ENCODE assay signal across 8 cellular contexts in genomic region chr12:6867407-6868210, GRCh38. TPM values are rescaled to one million over a fixed set of nuclear protein-coding genes. Genes with fewer than 3 reads are reported as not detected.
A peak's percentile ranks its signal among the peaks of the same experiment; 100 is the strongest.
DNase-seq lines count a peak whose midpoint lies in the region; ATAC-seq and TF ChIP-seq lines count a peak whose summit lies in the region.

Gene TPI1, plus strand, starts transcription at chr12:6867531. Its CDS starts 36 bp downstream, at chr12:6867567.

- H3K27me3 ChIP-seq in ectodermal cell (ENCODE audit: control insufficient read depth, insufficient read depth, low read length, poor library complexity, severe bottlenecking) (no peaks in the 10 kb centered on the region), lower lobe of right lung (ENCODE audit: low read depth) (no peaks in the 10 kb centered on the region)

- H3K36me3 ChIP-seq in ectodermal cell (ENCODE audit: control insufficient read depth, insufficient read depth, low read length) (peaks cover 44% of the 10 kb centered on the region), lower lobe of right lung (peaks cover 63% of the 10 kb centered on the region)

- WGBS in ectodermal cell, 2 experiments, result 0% methylated on average over 87 of the region's 87 CpGs

- peaks cover 55% of the 10 kb centered on the region for H3K4me1 Mint-ChIP-seq in activated CD8-positive, alpha-beta T cell treated with anti-CD3 and anti-CD28 coated beads for 36 hours (ENCODE audit: low read depth)

- CTCF ChIA-PET in activated CD8-positive, alpha-beta T cell treated with anti-CD3 and anti-CD28 coated beads for 36 hours (lab: Charles Lee), result interaction anchor here (1.3 to 9.5 kb wide), 8 partner anchors 11 to 115 kb away, joined by 3 to 124 read pairs (median 6); partner anchors contain the start of genes CDCA3, MLF2, PTMS and USP5

- H3K9me3 Mint-ChIP-seq in activated CD8-positive, alpha-beta T cell treated with anti-CD3 and anti-CD28 coated beads for 36 hours, result no peaks in the 10 kb centered on the region

- ATAC-seq in GM18907 (IDR thresholded peaks at IDR 0.05; ENCODE audit: unreplicated experiment) (peak; percentile 65), HG03135 (IDR thresholded peaks at IDR 0.05; ENCODE audit: unreplicated experiment) (peak; percentile 63), lower lobe of right lung (peak; percentile 91 to 92)
- peak; percentile 74 for ATAC-seq in activated CD8-positive, alpha-beta T cell treated with anti-CD3 and anti-CD28 coated beads for 36 hours

- intact Hi-C loops in activated CD8-positive, alpha-beta T cell treated with anti-CD3 and anti-CD28 coated beads for 36 hours (cut with micrococcal nuclease), result no loop called here
- intact Hi-C loops in lower lobe of right lung (cut with DNase I), result no loop called here

- H3K4me3 Mint-ChIP-seq in activated CD8-positive, alpha-beta T cell treated with anti-CD3 and anti-CD28 coated beads for 36 hours, result peak within 1 kb of the TSS; percentile 91

- H3K27me3 Mint-ChIP-seq in activated CD8-positive, alpha-beta T cell treated with anti-CD3 and anti-CD28 coated beads for 36 hours, result no peaks in the 10 kb centered on the region

- TF ChIP-seq CTCF in activated CD8-positive, alpha-beta T cell treated with anti-CD3 and anti-CD28 coated beads for 36 hours (IDR thresholded peaks at IDR 0.05), result no peak
- TF ChIP-seq CTCF in lower lobe of right lung (IDR thresholded peaks at IDR 0.05), result peak; percentile 7

- H3K36me3 Mint-ChIP-seq in activated CD8-positive, alpha-beta T cell treated with anti-CD3 and anti-CD28 coated beads for 36 hours (ENCODE audit: low read depth), result peaks cover 73% of the 10 kb centered on the region

- peak within 1 kb of the TSS; percentile 62 for H3K27ac ChIP-seq in ectodermal cell (ENCODE audit: insufficient read depth, low read depth, low read length, poor library complexity, severe bottlenecking)
- peak within 1 kb of the TSS; percentile 98 for H3K27ac ChIP-seq in lower lobe of right lung

- H3K4me3 ChIP-seq in ectodermal cell (ENCODE audit: insufficient read depth, low read depth, low read length), result peak within 1 kb of the TSS; percentile 94
- H3K4me3 ChIP-seq in lower lobe of right lung, result peak within 1 kb of the TSS; percentile 98

- peak; percentile 95 for DNase-seq in AG08395 (ENCODE audit: low spot score)
- peak; percentile 69 for DNase-seq in NCI-H526 treated with DMSO at 0.1 percent for 48 hours (lab: John Stamatoyannopoulos, UW)
- peak; percentile 84 for DNase-seq in activated CD8-positive, alpha-beta T cell treated with anti-CD3 and anti-CD28 coated beads for 36 hours
- DNase-seq in lower lobe of right lung, result peak; percentile 76
- peak; percentile 49 to 66 (median 55) for DNase-seq in stimulated activated CD4-positive, alpha-beta T cell treated with anti-CD3 and anti-CD28 coated beads, TNF-alpha, amount 100 ng/mL, for 1 hour (ENCODE audit: low read depth in 3 of 3, low spot score in 1 of 3)

- H3K27ac Mint-ChIP-seq in activated CD8-positive, alpha-beta T cell treated with anti-CD3 and anti-CD28 coated beads for 36 hours, result peak within 1 kb of the TSS; percentile 97

- POLR2A ChIA-PET in activated CD8-positive, alpha-beta T cell treated with anti-CD3 and anti-CD28 coated beads for 36 hours (lab: Charles Lee), result interaction anchor here (0.7 to 13.0 kb wide), 29 partner anchors 8 to 333 kb away, joined by 3 to 218 read pairs (median 4); partner anchors contain the start of genes C12orf57, CDCA3, GAPDH and GNB3

- H3K4me1 ChIP-seq in ectodermal cell (ENCODE audit: control insufficient read depth, insufficient read depth, low read length) (peaks cover 14% of the 10 kb centered on the region), lower lobe of right lung (peaks cover 47% of the 10 kb centered on the region)

- H3K9me3 ChIP-seq in ectodermal cell (ENCODE audit: control insufficient read depth, low read length), result no peaks in the 10 kb centered on the region
- no peaks in the 10 kb centered on the region for H3K9me3 ChIP-seq in lower lobe of right lung

RNA-seq across cellular contexts. Expression of gene TPI1, which starts in this region (rescaled TPM):
- 1,000 to 10,000 TPM; 1,714 to 1,776 TPM for total RNA-seq in activated CD8-positive, alpha-beta T cell treated with anti-CD3 and anti-CD28 coated beads for 36 hours
- polyA plus RNA-seq in ectodermal cell (2013, experiment 1 of 4), result 893 TPM
- 744 TPM for polyA plus RNA-seq in ectodermal cell (2013, experiment 2 of 4)
- 683 TPM for polyA plus RNA-seq in ectodermal cell (2013, experiment 3 of 4)
- 696 TPM for polyA plus RNA-seq in ectodermal cell (2013, experiment 4 of 4)
- 278 TPM for total RNA-seq in lower lobe of right lung

Comparison
In these comparisons a context has a peak if more than half of its experiments do, and no peak if none do; other contexts are left out.
1. Peak in every context shown above with its lines: DNase-seq, ATAC-seq, H3K4me3 ChIP-seq and H3K27ac ChIP-seq.